Comparison of ENCODE assay signal across 31 cellular contexts in genomic region chr2:205040323-205040722, GRCh38.
"Had no signal": no experiment of that assay in that cellular context is flagged by ENCODE, and none has a peak within 500 bp of the region (broad histone marks: within the 10 kb centered on the region; RNA-seq: fewer than 3 reads in every experiment).

No MANE protein-coding gene starts in this region.

- H3K27me3 ChIP-seq: neutrophil, pancreas, right lobe of liver, sigmoid colon, spleen, suprapubic skin, testis, tibial artery, transverse colon, upper lobe of right lung, uterus had no signal

- H3K36me3 Mint-ChIP-seq: natural killer cell; stimulated activated memory B cell treated with anti-CD40 and anti-IgM and Interleukin-4, amounts not matched to agents 10 μg/mL and 1 μg/mL and 100 μg/mL, for 72 hours had no signal

- ATAC-seq: naive thymus-derived CD4-positive, alpha-beta T cell; natural killer cell; pancreas; psoas muscle; right cardiac atrium; right lobe of liver; stimulated activated memory B cell treated with anti-CD40 and anti-IgM and Interleukin-4, amounts not matched to agents 10 μg/mL and 1 μg/mL and 100 μg/mL, for 72 hours; stimulated activated naive CD8-positive, alpha-beta T cell treated with anti-CD3 and anti-CD28 coated beads, Interleukin-15, amount 100 ng/mL, for 72 hours; stimulated activated naive CD8-positive, alpha-beta T cell treated with anti-CD3 and anti-CD28 coated beads, Interleukin-15, Interleukin-2, amounts not matched to agents 100 U/mL and 50 U/mL, for 24 hours; upper lobe of right lung had no signal

- H3K27ac ChIP-seq: neutrophil, pancreas, psoas muscle, right lobe of liver, sigmoid colon, spleen, suprapubic skin, testis, tibial artery, transverse colon, upper lobe of right lung, uterus had no signal

- H3K27me3 Mint-ChIP-seq: progenitor cell of endocrine pancreas; stimulated activated memory B cell treated with anti-CD40 and anti-IgM and Interleukin-4, amounts not matched to agents 10 μg/mL and 1 μg/mL and 100 μg/mL, for 72 hours; stimulated activated naive CD8-positive, alpha-beta T cell treated with anti-CD3 and anti-CD28 coated beads, Interleukin-15, amount 100 ng/mL, for 72 hours; type B pancreatic cell had no signal

- H3K4me1 ChIP-seq: pancreas, psoas muscle, spleen, suprapubic skin, testis, tibial artery, upper lobe of right lung, uterus had no signal

- H3K9me3 ChIP-seq: neutrophil, pancreas, psoas muscle, right lobe of liver, sigmoid colon, spleen, suprapubic skin, testis, tibial artery, transverse colon, upper lobe of right lung, uterus had no signal

- H3K36me3 ChIP-seq: neutrophil, pancreas, right lobe of liver, sigmoid colon, spleen, suprapubic skin, tibial artery, transverse colon, upper lobe of right lung, uterus had no signal

- H3K4me3 Mint-ChIP-seq: naive thymus-derived CD4-positive, alpha-beta T cell; natural killer cell; nephron progenitor cell; neural crest cell; stimulated activated memory B cell treated with anti-CD40 and anti-IgM and Interleukin-4, amounts not matched to agents 10 μg/mL and 1 μg/mL and 100 μg/mL, for 72 hours; stimulated activated naive CD8-positive, alpha-beta T cell treated with anti-CD3 and anti-CD28 coated beads, Interleukin-15, amount 100 ng/mL, for 72 hours; type B pancreatic cell had no signal

- H3K9me3 Mint-ChIP-seq: natural killer cell; neural crest cell; stimulated activated memory B cell treated with anti-CD40 and anti-IgM and Interleukin-4, amounts not matched to agents 10 μg/mL and 1 μg/mL and 100 μg/mL, for 72 hours; type B pancreatic cell had no signal

- H3K27ac Mint-ChIP-seq: natural killer cell; nephron progenitor cell; progenitor cell of endocrine pancreas; stimulated activated memory B cell treated with anti-CD40 and anti-IgM and Interleukin-4, amounts not matched to agents 10 μg/mL and 1 μg/mL and 100 μg/mL, for 72 hours; stimulated activated naive CD8-positive, alpha-beta T cell treated with anti-CD3 and anti-CD28 coated beads, Interleukin-15, amount 100 ng/mL, for 72 hours; type B pancreatic cell had no signal

- FAIRE-seq: pancreas had no signal

- H3K4me3 ChIP-seq: pancreas, psoas muscle, right lobe of liver, sigmoid colon, smooth muscle cell, spleen, suprapubic skin, testis, tibial artery, transverse colon, upper lobe of right lung, uterus had no signal

- H3K4me1 Mint-ChIP-seq: natural killer cell; neural crest cell; stimulated activated memory B cell treated with anti-CD40 and anti-IgM and Interleukin-4, amounts not matched to agents 10 μg/mL and 1 μg/mL and 100 μg/mL, for 72 hours; stimulated activated naive CD8-positive, alpha-beta T cell treated with anti-CD3 and anti-CD28 coated beads, Interleukin-15, amount 100 ng/mL, for 72 hours had no signal

- DNase-seq: naive thymus-derived CD4-positive, alpha-beta T cell; natural killer cell; nephron progenitor cell; nucleus accumbens; pancreas; psoas muscle; right cardiac atrium; right lobe of liver; sigmoid colon; spleen; stimulated activated CD4-positive, alpha-beta T cell treated with anti-CD3 and anti-CD28 coated beads, Interleukin-12 subunit alpha, Interleukin-12 subunit beta, amount 100 ng/mL, for 4 hours; stimulated activated CD4-positive, alpha-beta T cell treated with anti-CD3 and anti-CD28 coated beads, Interleukin-1b, Interleukin-23, amount 100 ng/mL, for 48 hours; stimulated activated CD4-positive, alpha-beta T cell treated with anti-CD3 and anti-CD28 coated beads, Interleukin-4, amount 100 ng/mL, for 1 hour; stimulated activated CD4-positive, alpha-beta T cell treated with anti-CD3 and anti-CD28 coated beads, Interleukin-4, amount 100 ng/mL, for 4 hours; stimulated activated CD8-positive, alpha-beta memory T cell treated with anti-CD3 and anti-CD28 coated beads, Interleukin-4, amount 100 ng/mL, for 48 hours; stimulated activated naive CD4-positive, alpha-beta T cell; stimulated activated naive CD8-positive, alpha-beta T cell treated with anti-CD3 and anti-CD28 coated beads, Interleukin-15, amount 100 ng/mL, for 72 hours; stimulated activated naive CD8-positive, alpha-beta T cell treated with anti-CD3 and anti-CD28 coated beads, Interleukin-15, Interleukin-2, amounts not matched to agents 100 U/mL and 50 U/mL, for 24 hours; substantia nigra; testis; tibial artery; transverse colon; upper lobe of right lung; uterus had no signal
